Comparison of ENCODE assay signal across 9 cellular contexts in the genomic region with DNA sequence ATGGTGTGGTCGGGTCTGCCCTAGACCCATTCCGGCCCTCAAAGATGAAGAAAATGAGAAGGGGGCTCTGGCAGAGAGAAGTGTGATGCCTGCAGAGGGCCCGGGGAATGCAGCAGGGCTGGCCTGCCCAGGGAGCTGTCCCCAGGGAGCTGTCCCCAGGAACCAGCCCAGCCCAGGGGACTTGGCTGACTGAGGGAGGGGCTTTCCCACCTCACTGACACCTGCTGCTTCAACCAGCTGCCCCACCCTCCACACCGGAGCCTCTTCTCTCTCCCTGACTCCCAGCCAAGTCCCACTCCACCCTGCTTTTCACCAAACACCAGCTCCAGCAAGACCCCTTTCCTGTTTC.
DNase-seq lines count a peak whose midpoint lies in the region; ATAC-seq and TF ChIP-seq lines count a peak whose summit lies in the region.
"Had no signal": no experiment of that assay in that cellular context is flagged by ENCODE, and none has a peak within 500 bp of the region (broad histone marks: within the 10 kb centered on the region; RNA-seq: fewer than 3 reads in every experiment).

No MANE protein-coding gene starts in this region.

- DNase-seq in psoas muscle (no peak), iPS-NIHi7 (ENCODE audit: extremely low spot score) (no peak), KG1 (lab: John Stamatoyannopoulos, UW) (no peak)
- DNase-seq: activated CD8-positive, alpha-beta memory T cell treated with anti-CD3 and anti-CD28 coated beads, Interleukin-2, amount 50 U/mL, for 48 hours had no signal

- intact Hi-C loops in psoas muscle (cut with DNase I), result no loop called here

- no peak overlapping the region for H2AFZ ChIP-seq in OCI-LY3 (ENCODE audit: low read depth, low read length)

- ATAC-seq in psoas muscle (peak in 2 of 4 donors; percentile 9 to 22), GM21737 (IDR thresholded peaks at IDR 0.05; ENCODE audit: unreplicated experiment) (no peak), GM19023 (IDR thresholded peaks at IDR 0.05; ENCODE audit: unreplicated experiment) (no peak)

- WGBS in esophagus, 2 donors, result 45 to 63% methylated on average over 4 of the region's 4 CpGs
- WGBS in psoas muscle, 3 donors, result 27 to 51% (median 29%) methylated on average over 4 of the region's 4 CpGs

- no peaks in the 10 kb centered on the region for H3K79me2 ChIP-seq in OCI-LY3 (ENCODE audit: low read length)

- no peak for TF ChIP-seq CTCF in OCI-LY3 (IDR thresholded peaks at IDR 0.05; ENCODE audit: low read depth, low read length)
- no peak for TF ChIP-seq CTCF in psoas muscle (IDR thresholded peaks at IDR 0.05)

- peaks cover 0 to 100% (median 0%) of the 10 kb centered on the region in 11 experiments; a peak in 5 of 22 replicates for H4K20me1 ChIP-seq in BLaER1 treated with 17β-estradiol and CSF1 and Interleukin-3, amounts not matched to agents 10 nM and 100 nM
- no peaks in the 10 kb centered on the region for H4K20me1 ChIP-seq in OCI-LY3 (ENCODE audit: insufficient read depth, low read length)

- peak overlapping the region; percentile 83 to 98 (median 94) for H3K4me2 ChIP-seq in BLaER1 treated with 17β-estradiol and CSF1 and Interleukin-3, amounts not matched to agents 10 nM and 100 nM
- peak overlapping the region; percentile 24; the same call in 1 of the 2 replicates for H3K4me2 ChIP-seq in OCI-LY3 (ENCODE audit: low read length)

- H3K9ac ChIP-seq in BLaER1 treated with 17β-estradiol and CSF1 and Interleukin-3, amounts not matched to agents 10 nM and 100 nM, result peak overlapping the region; percentile 67 to 87 (median 76); a peak in 19 of 22 replicates
- no peak overlapping the region for H3K9ac ChIP-seq in OCI-LY3 (ENCODE audit: low read length)

- H3K4me3 ChIP-seq in BLaER1 treated with 17β-estradiol and CSF1 and Interleukin-3, amounts not matched to agents 10 nM and 100 nM, result peak overlapping the region in 5 of 10 experiments; percentile 41 to 55 (median 52); a peak in 8 of 20 replicates
- H3K4me3 ChIP-seq in OCI-LY3 (ENCODE audit: low read length) (no peak overlapping the region), esophagus (ENCODE audit: low read depth in 1 of 2, low read length in 2 of 2) (no peak overlapping the region), psoas muscle (no peak overlapping the region)

- H3K9me3 ChIP-seq in BLaER1 treated with 17β-estradiol and CSF1 and Interleukin-3, amounts not matched to agents 10 nM and 100 nM (replicated peaks in 1 of 11), result no peaks in the 10 kb centered on the region
- H3K9me3 ChIP-seq in OCI-LY3 (ENCODE audit: insufficient read depth, low read length) (no peaks in the 10 kb centered on the region), esophagus (ENCODE audit: control insufficient read depth in 2 of 2, insufficient read depth in 1 of 2, low read depth in 1 of 2, low read length in 1 of 2) (no peaks in the 10 kb centered on the region), psoas muscle (no peaks in the 10 kb centered on the region)

- peaks cover 46 to 79% (median 71%) of the 10 kb centered on the region in 11 experiments for H3K36me3 ChIP-seq in BLaER1 treated with 17β-estradiol and CSF1 and Interleukin-3, amounts not matched to agents 10 nM and 100 nM
- H3K36me3 ChIP-seq in OCI-LY3 (replicated peaks; ENCODE audit: low read depth, low read length), result peaks cover 39% of the 10 kb centered on the region
- H3K36me3 ChIP-seq in esophagus (ENCODE audit: control insufficient read depth in 2 of 2, insufficient read depth in 2 of 2, low read length in 1 of 2), result peaks cover 11 to 46% of the 10 kb centered on the region in 2 donors
- H3K36me3 ChIP-seq in psoas muscle (ENCODE audit: insufficient read depth in 1 of 2, low read depth in 1 of 2), result no peaks in the 10 kb centered on the region

- H3K4me1 ChIP-seq in BLaER1 treated with 17β-estradiol and CSF1 and Interleukin-3, amounts not matched to agents 10 nM and 100 nM, result peaks cover 100% of the 10 kb centered on the region in 10 experiments
- H3K4me1 ChIP-seq in OCI-LY3 (ENCODE audit: low read length) (peaks cover 17% of the 10 kb centered on the region), esophagus (ENCODE audit: control insufficient read depth in 2 of 2, insufficient read depth in 2 of 2, low read length in 1 of 2) (peaks cover 4 to 17% of the 10 kb centered on the region in 2 donors), psoas muscle (peaks cover 65% of the 10 kb centered on the region)

- no peaks in the 10 kb centered on the region for H3K27me3 ChIP-seq in BLaER1 treated with 17β-estradiol and CSF1 and Interleukin-3, amounts not matched to agents 10 nM and 100 nM
- no peaks in the 10 kb centered on the region for H3K27me3 ChIP-seq in OCI-LY3 (ENCODE audit: low read depth, low read length)
- H3K27me3 ChIP-seq in esophagus (ENCODE audit: control insufficient read depth in 1 of 2, insufficient read depth in 2 of 2, low read length in 2 of 2), result no peaks in the 10 kb centered on the region
- no peaks in the 10 kb centered on the region for H3K27me3 ChIP-seq in psoas muscle (ENCODE audit: insufficient read depth in 3 of 3, low read length in 2 of 3)

- peak overlapping the region; percentile 62 to 97 (median 88); a peak in 21 of 22 replicates for H3K27ac ChIP-seq in BLaER1 treated with 17β-estradiol and CSF1 and Interleukin-3, amounts not matched to agents 10 nM and 100 nM
- no peak overlapping the region for H3K27ac ChIP-seq in OCI-LY3 (ENCODE audit: low read length)
- H3K27ac ChIP-seq in esophagus (ENCODE audit: low read depth in 2 of 2, low read length in 1 of 2), result peak overlapping the region; percentile 77 to 87
- peak overlapping the region; percentile 88 for H3K27ac ChIP-seq in psoas muscle
